18 cellular contexts compared by ENCODE assay signal in the genomic region with DNA sequence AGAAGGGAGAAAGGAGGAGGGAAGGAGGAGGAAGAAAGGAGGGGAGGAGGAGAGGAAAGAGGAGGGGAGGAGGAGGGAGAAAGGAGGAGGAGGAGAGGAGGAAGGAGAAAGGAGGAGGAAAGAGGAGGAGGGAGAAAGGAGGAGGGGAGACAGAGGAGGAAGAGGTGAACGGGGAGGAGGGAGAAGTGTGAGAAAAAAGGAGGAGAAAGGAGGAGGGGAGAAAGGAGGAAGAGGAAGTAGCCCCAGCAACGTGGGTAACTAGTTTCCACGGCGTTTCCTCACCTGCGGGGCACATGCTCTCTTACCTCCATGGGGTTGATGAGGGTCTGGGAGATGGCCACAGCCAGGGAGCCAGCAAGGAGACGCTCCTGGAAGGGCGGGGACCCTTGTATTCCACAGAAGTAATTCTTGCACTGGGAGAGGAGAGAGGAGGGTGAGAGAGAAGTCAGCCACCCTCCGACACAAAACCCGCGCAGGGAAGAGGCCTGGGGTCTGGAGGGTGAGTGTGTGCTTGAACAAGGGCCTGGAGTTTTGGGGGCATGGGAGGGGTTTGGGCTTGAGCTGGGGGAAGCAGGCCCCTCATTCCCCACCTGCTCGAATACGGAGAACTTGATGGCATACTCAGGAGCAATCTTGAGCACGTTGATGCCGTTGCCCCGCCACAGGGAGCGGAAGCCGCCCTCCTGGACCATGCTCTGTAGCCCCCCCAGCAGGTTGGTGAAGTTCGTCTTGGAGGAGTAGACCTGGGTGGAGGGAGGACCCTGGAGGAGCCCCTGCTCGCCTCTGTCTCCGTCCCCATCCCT. TPM values are rescaled to one million over a fixed set of nuclear protein-coding genes. Genes with fewer than 3 reads are reported as not detected.
DNase-seq lines count a peak whose midpoint lies in the region; ATAC-seq lines count a peak whose summit lies in the region.
"Had no signal": no experiment of that assay in that cellular context is flagged by ENCODE, and none has a peak within 500 bp of the region (broad histone marks: within the 10 kb centered on the region; RNA-seq: fewer than 3 reads in every experiment).

No MANE protein-coding gene starts in this region.

- H3K4me1 Mint-ChIP-seq in activated naive CD4-positive, alpha-beta T cell treated with anti-CD3 and anti-CD28 coated beads, Interleukin-2, amount 50 U/mL, for 24 hours = peaks cover 12% of the 10 kb centered on the region
- peaks cover 19% of the 10 kb centered on the region for H3K4me1 Mint-ChIP-seq in activated CD4-positive, alpha-beta memory T cell treated with anti-CD3 and anti-CD28 coated beads, Interleukin-2, amount 10 ng/mL, durations not matched to agents 7 days and 5 days
- peaks cover 21% of the 10 kb centered on the region for H3K4me1 Mint-ChIP-seq in stimulated activated effector memory CD8-positive, alpha-beta T cell treated with anti-CD3 and anti-CD28 coated beads, Interleukin-12 subunit alpha, Interleukin-12 subunit beta, amount 100 ng/mL, for 72 hours

- no peak overlapping the region for H3K27ac Mint-ChIP-seq in activated naive CD4-positive, alpha-beta T cell treated with anti-CD3 and anti-CD28 coated beads, Interleukin-2, amount 50 U/mL, for 24 hours
- no peak overlapping the region for H3K27ac Mint-ChIP-seq in activated CD4-positive, alpha-beta memory T cell treated with anti-CD3 and anti-CD28 coated beads, Interleukin-2, amount 10 ng/mL, durations not matched to agents 7 days and 5 days
- no peak overlapping the region for H3K27ac Mint-ChIP-seq in stimulated activated effector memory CD8-positive, alpha-beta T cell treated with anti-CD3 and anti-CD28 coated beads, Interleukin-12 subunit alpha, Interleukin-12 subunit beta, amount 100 ng/mL, for 72 hours
- H3K27ac Mint-ChIP-seq: H9 had no signal

- H3K4me3 Mint-ChIP-seq in activated naive CD4-positive, alpha-beta T cell treated with anti-CD3 and anti-CD28 coated beads, Interleukin-2, amount 50 U/mL, for 24 hours = peak overlapping the region; percentile 55
- peak overlapping the region; percentile 4 for H3K4me3 Mint-ChIP-seq in activated CD4-positive, alpha-beta memory T cell treated with anti-CD3 and anti-CD28 coated beads, Interleukin-2, amount 10 ng/mL, durations not matched to agents 7 days and 5 days
- H3K4me3 Mint-ChIP-seq in stimulated activated effector memory CD8-positive, alpha-beta T cell treated with anti-CD3 and anti-CD28 coated beads, Interleukin-12 subunit alpha, Interleukin-12 subunit beta, amount 100 ng/mL, for 72 hours = peak overlapping the region; percentile 18

- peaks cover 2% of the 10 kb centered on the region for H3K36me3 Mint-ChIP-seq in activated naive CD4-positive, alpha-beta T cell treated with anti-CD3 and anti-CD28 coated beads, Interleukin-2, amount 50 U/mL, for 24 hours
- H3K36me3 Mint-ChIP-seq in activated CD4-positive, alpha-beta memory T cell treated with anti-CD3 and anti-CD28 coated beads, Interleukin-2, amount 10 ng/mL, durations not matched to agents 7 days and 5 days (ENCODE audit: low read depth) = no peaks in the 10 kb centered on the region
- peaks cover 14% of the 10 kb centered on the region for H3K36me3 Mint-ChIP-seq in stimulated activated effector memory CD8-positive, alpha-beta T cell treated with anti-CD3 and anti-CD28 coated beads, Interleukin-12 subunit alpha, Interleukin-12 subunit beta, amount 100 ng/mL, for 72 hours

- H3K9me3 Mint-ChIP-seq in activated naive CD4-positive, alpha-beta T cell treated with anti-CD3 and anti-CD28 coated beads, Interleukin-2, amount 50 U/mL, for 24 hours = no peaks in the 10 kb centered on the region
- H3K9me3 Mint-ChIP-seq in activated CD4-positive, alpha-beta memory T cell treated with anti-CD3 and anti-CD28 coated beads, Interleukin-2, amount 10 ng/mL, durations not matched to agents 7 days and 5 days = no peaks in the 10 kb centered on the region
- H3K9me3 Mint-ChIP-seq in stimulated activated effector memory CD8-positive, alpha-beta T cell treated with anti-CD3 and anti-CD28 coated beads, Interleukin-12 subunit alpha, Interleukin-12 subunit beta, amount 100 ng/mL, for 72 hours = no peaks in the 10 kb centered on the region

- no peaks in the 10 kb centered on the region for H3K27me3 Mint-ChIP-seq in activated naive CD4-positive, alpha-beta T cell treated with anti-CD3 and anti-CD28 coated beads, Interleukin-2, amount 50 U/mL, for 24 hours
- no peaks in the 10 kb centered on the region for H3K27me3 Mint-ChIP-seq in activated CD4-positive, alpha-beta memory T cell treated with anti-CD3 and anti-CD28 coated beads, Interleukin-2, amount 10 ng/mL, durations not matched to agents 7 days and 5 days

- DNase-seq in activated naive CD4-positive, alpha-beta T cell (lab: John Stamatoyannopoulos, UW) = no peak
- DNase-seq in NCI-H69 (lab: John Stamatoyannopoulos, UW) = peak; percentile 19
- no peak for DNase-seq in activated CD4-positive, alpha-beta memory T cell treated with anti-CD3 and anti-CD28 coated beads, Interleukin-2, amount 10 ng/mL, durations not matched to agents 7 days and 5 days
- DNase-seq in stimulated activated effector memory CD8-positive, alpha-beta T cell treated with anti-CD3 and anti-CD28 coated beads, Interleukin-12 subunit alpha, Interleukin-12 subunit beta, amount 100 ng/mL, for 72 hours (ENCODE audit: low spot score in 2 of 2) = no peak
- no peak for DNase-seq in 8988T
- no peak for DNase-seq in Ammon's horn (ENCODE audit: low spot score)
- DNase-seq: activated CD4-positive, alpha-beta T cell treated with anti-CD3 and anti-CD28 coated beads, Interleukin-2, amount 50 U/mL, for 1 hour; activated effector memory CD4-positive, alpha-beta T cell treated with Interleukin-2 at 50 U/mL for 16 hours; cortex of kidney; foreskin melanocyte; H9; MM.1S; Right ventricle myocardium superior; stimulated activated CD4-positive, alpha-beta T cell treated with anti-CD3 and anti-CD28 coated beads, Interleukin-2, amount 100 ng/mL, for 48 hours; T-helper 9 cell had no signal

- POLR2A ChIA-PET in activated CD4-positive, alpha-beta memory T cell treated with anti-CD3 and anti-CD28 coated beads, Interleukin-2, amount 10 ng/mL, durations not matched to agents 7 days and 5 days (lab: Charles Lee) = no interaction called here

- ATAC-seq in stimulated activated effector memory CD8-positive, alpha-beta T cell treated with anti-CD3 and anti-CD28 coated beads, Interleukin-12 subunit alpha, Interleukin-12 subunit beta, amount 100 ng/mL, for 72 hours = no peak
- no peak for ATAC-seq in HG02571 (IDR thresholded peaks at IDR 0.05; ENCODE audit: unreplicated experiment)
- ATAC-seq: left lobe of liver had no signal

- CTCF ChIA-PET in activated CD4-positive, alpha-beta memory T cell treated with anti-CD3 and anti-CD28 coated beads, Interleukin-2, amount 10 ng/mL, durations not matched to agents 7 days and 5 days (lab: Charles Lee) = interaction anchor here (0.6 kb wide), 1 partner anchor 324 kb away, joined by 3 read pairs; no protein-coding TSS in a partner anchor

RNA-seq across cellular contexts. Expression of gene SLC25A41, which starts 3.9 kb away (rescaled TPM):
- total RNA-seq in activated CD4-positive, alpha-beta memory T cell treated with anti-CD3 and anti-CD28 coated beads, Interleukin-2, amount 10 ng/mL, durations not matched to agents 7 days and 5 days = not detected
- total RNA-seq: Right ventricle myocardium superior had no signal

RNA-seq across cellular contexts. Expression of gene KHSRP, which starts 5.0 kb away (rescaled TPM):
- 100 to 1,000 TPM; 246 to 250 TPM for total RNA-seq in activated CD4-positive, alpha-beta memory T cell treated with anti-CD3 and anti-CD28 coated beads, Interleukin-2, amount 10 ng/mL, durations not matched to agents 7 days and 5 days

RNA-seq across cellular contexts. Expression of gene SLC25A23, which starts 30.0 kb away (rescaled TPM):
- 10 to 100 TPM; 30.0 to 35.7 TPM for total RNA-seq in activated CD4-positive, alpha-beta memory T cell treated with anti-CD3 and anti-CD28 coated beads, Interleukin-2, amount 10 ng/mL, durations not matched to agents 7 days and 5 days

RNA-seq across cellular contexts. Expression of gene CRB3, which starts 34.5 kb away (rescaled TPM):
- total RNA-seq in activated CD4-positive, alpha-beta memory T cell treated with anti-CD3 and anti-CD28 coated beads, Interleukin-2, amount 10 ng/mL, durations not matched to agents 7 days and 5 days = under 1 TPM; 0.63 to 0.93 TPM
- total RNA-seq: Right ventricle myocardium superior had no signal

RNA-seq across cellular contexts. Expression of gene GTF2F1, which starts 36.7 kb away (rescaled TPM):
- 10 to 100 TPM; 75.5 to 79.8 TPM for total RNA-seq in activated CD4-positive, alpha-beta memory T cell treated with anti-CD3 and anti-CD28 coated beads, Interleukin-2, amount 10 ng/mL, durations not matched to agents 7 days and 5 days

Comparison
In these comparisons a context has a peak if more than half of its experiments do, and no peak if none do; other contexts are left out.
1. H3K4me3 Mint-ChIP-seq: peak in every context shown above with its lines; median percentile 55 in activated naive CD4-positive, alpha-beta T cell treated with anti-CD3 and anti-CD28 coated beads, Interleukin-2, amount 50 U/mL, for 24 hours; 18 in stimulated activated effector memory CD8-positive, alpha-beta T cell treated with anti-CD3 and anti-CD28 coated beads, Interleukin-12 subunit alpha, Interleukin-12 subunit beta, amount 100 ng/mL, for 72 hours; 4 in activated CD4-positive, alpha-beta memory T cell treated with anti-CD3 and anti-CD28 coated beads, Interleukin-2, amount 10 ng/mL, durations not matched to agents 7 days and 5 days.